Comparison of ENCODE assay signal across 16 cellular contexts in genomic region chr1:82377201-82377884, GRCh38.
DNase-seq lines count a peak whose midpoint lies in the region; ATAC-seq and TF ChIP-seq lines count a peak whose summit lies in the region.
"Had no signal": no experiment of that assay in that cellular context is flagged by ENCODE, and none has a peak within 500 bp of the region (broad histone marks: within the 10 kb centered on the region; RNA-seq: fewer than 3 reads in every experiment).

No MANE protein-coding gene starts in this region.

- BruUV-seq in MCF 10A (replicated peaks; lab: Mats Ljungman, UMichigan): no TSS peak

- H3K27me3 Mint-ChIP-seq in MCF 10A (ENCODE audit: insufficient read depth, unreplicated experiment): no peaks in the 10 kb centered on the region
- H3K27me3 Mint-ChIP-seq: CD4-positive, CD25-positive, alpha-beta regulatory T cell had no signal

- no peak for TF ChIP-seq POLR2A in breast epithelium (IDR thresholded peaks at IDR 0.05)

- intact Hi-C loops in MCF 10A (cut with micrococcal nuclease) (loop anchor here (5.0 kb wide), 1 partner anchor 150 kb away; no protein-coding TSS in a partner anchor), breast epithelium (cut with DNase I; ENCODE audit: low total_unique reads) (no loop called here)

- no peaks in the 10 kb centered on the region for H3K27me3 ChIP-seq in breast epithelium

- TF ChIP-seq CTCF in MCF 10A (IDR thresholded peaks at IDR 0.05; ENCODE audit: unreplicated experiment) (no peak), breast epithelium (IDR thresholded peaks at IDR 0.05) (no peak)

- no peaks in the 10 kb centered on the region for H3K9me3 Mint-ChIP-seq in MCF 10A (ENCODE audit: unreplicated experiment)
- H3K9me3 Mint-ChIP-seq: activated T-helper 2 cell treated with anti-CD3 and anti-CD28 coated beads, Interferon-gamma antibody, Interleukin-2, Interleukin-4, amounts not matched to agents 10 μg/mL and 5 μg/mL and 100 μg/mL, durations not matched to agents 14 hours and 24 hours and 36 hours had no signal

- ATAC-seq in GM21447 (IDR thresholded peaks at IDR 0.05; ENCODE audit: unreplicated experiment): no peak
- ATAC-seq in HG03457 (IDR thresholded peaks at IDR 0.05; ENCODE audit: unreplicated experiment): no peak
- ATAC-seq in GM21576 (IDR thresholded peaks at IDR 0.05; ENCODE audit: unreplicated experiment): no peak
- ATAC-seq: natural killer cell had no signal

- peak; percentile 83 for DNase-seq in MCF 10A (ENCODE audit: unreplicated experiment)
- DNase-seq in breast epithelium (ENCODE audit: low spot score in 2 of 2): no peak
- DNase-seq in dedifferentiated amniotic fluid mesenchymal stem cell (ENCODE audit: extremely low spot score): peak; percentile 56
- peak; percentile 32 for DNase-seq in iris pigment epithelial cell (ENCODE audit: low read depth)
- no peak for DNase-seq in inferior parietal cortex (ENCODE audit: extremely low spot score)
- DNase-seq: anterior cingulate cortex; CD4-positive, CD25-positive, alpha-beta regulatory T cell; KBM-7; left ventricle myocardium inferior; natural killer cell; NCI-H1436 treated with DMSO at 0.1 percent for 48 hours; NCI-H510A treated with DMSO at 0.1 percent for 48 hours had no signal

- peaks cover 19% of the 10 kb centered on the region for H3K4me1 Mint-ChIP-seq in MCF 10A (ENCODE audit: insufficient read depth, unreplicated experiment)
- H3K4me1 Mint-ChIP-seq: CD4-positive, CD25-positive, alpha-beta regulatory T cell; natural killer cell had no signal

- CTCF ChIA-PET in MCF 10A (lab: Yijun Ruan, JAX): interaction anchor here (0.6 to 1.6 kb wide), 15 partner anchors 9 to 1090 kb away, joined by 3 to 17 read pairs (median 3); no protein-coding TSS in a partner anchor

- no peak overlapping the region for H3K27ac ChIP-seq in breast epithelium
- H3K27ac ChIP-seq: left ventricle myocardium inferior had no signal

- POLR2A ChIA-PET in MCF 10A (lab: Yijun Ruan, JAX): interaction anchor here (0.5 to 1.4 kb wide), 5 partner anchors 9 to 433 kb away, joined by 3 to 10 read pairs (median 5); no protein-coding TSS in a partner anchor

- no peaks in the 10 kb centered on the region for H3K36me3 Mint-ChIP-seq in MCF 10A (ENCODE audit: insufficient read depth, unreplicated experiment)
- H3K36me3 Mint-ChIP-seq: CD4-positive, CD25-positive, alpha-beta regulatory T cell; natural killer cell had no signal

- no peak overlapping the region for H3K4me3 ChIP-seq in breast epithelium
- H3K4me3 ChIP-seq: left ventricle myocardium inferior had no signal

- H3K4me3 Mint-ChIP-seq in MCF 10A (ENCODE audit: unreplicated experiment): no peak overlapping the region
- H3K4me3 Mint-ChIP-seq: CD4-positive, CD25-positive, alpha-beta regulatory T cell; natural killer cell had no signal

- H3K4me1 ChIP-seq in breast epithelium: no peaks in the 10 kb centered on the region
- H3K4me1 ChIP-seq: left ventricle myocardium inferior had no signal

- no peaks in the 10 kb centered on the region for H3K9me3 ChIP-seq in breast epithelium

- H3K27ac Mint-ChIP-seq in MCF 10A (ENCODE audit: low read depth, unreplicated experiment): peak overlapping the region; percentile 80
- H3K27ac Mint-ChIP-seq: activated T-helper 2 cell treated with anti-CD3 and anti-CD28 coated beads, Interferon-gamma antibody, Interleukin-2, Interleukin-4, amounts not matched to agents 10 μg/mL and 5 μg/mL and 100 μg/mL, durations not matched to agents 14 hours and 24 hours and 36 hours; CD4-positive, CD25-positive, alpha-beta regulatory T cell; natural killer cell had no signal

- H3K36me3 ChIP-seq in breast epithelium: no peaks in the 10 kb centered on the region
- H3K36me3 ChIP-seq: left ventricle myocardium inferior had no signal

Comparison
In these comparisons a context has a peak if more than half of its experiments do, and no peak if none do; other contexts are left out.
1. DNase-seq: peak in MCF 10A (single experiment), dedifferentiated amniotic fluid mesenchymal stem cell (single experiment) and iris pigment epithelial cell (single experiment); none in breast epithelium (0 of 2) and inferior parietal cortex (single experiment).